27 cellular contexts compared by ENCODE assay signal in the genomic region with DNA sequence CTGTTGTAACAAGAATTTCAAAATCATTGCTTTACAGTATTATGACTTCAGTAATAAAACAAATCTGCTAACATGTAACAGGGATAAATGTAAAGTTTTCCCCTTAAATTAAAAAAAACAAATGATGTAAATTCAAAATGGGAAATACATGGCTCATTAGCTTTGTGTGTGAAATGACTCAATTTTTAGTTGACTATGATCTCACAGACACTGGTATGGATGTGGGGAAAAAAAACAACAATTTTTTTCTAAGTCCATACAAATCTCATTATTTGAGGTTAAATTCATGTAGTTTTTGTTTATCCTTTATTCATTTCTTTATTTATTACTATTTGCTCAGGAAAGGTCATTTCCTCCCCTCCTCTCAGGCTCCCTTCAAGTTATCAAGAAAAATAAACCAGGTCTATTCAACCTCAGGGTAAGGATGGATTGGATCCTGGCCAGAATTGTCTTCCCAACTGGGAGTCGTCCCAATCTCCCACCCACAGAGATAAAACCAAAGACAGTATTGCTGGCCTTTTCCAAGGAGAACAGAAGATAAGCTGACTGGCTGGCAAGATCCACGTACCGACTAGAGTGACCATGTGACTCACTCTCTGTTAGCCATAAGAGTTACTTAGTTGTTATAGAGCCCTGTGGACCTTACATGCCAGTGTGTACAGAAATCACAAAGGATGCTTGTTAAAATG.
DNase-seq lines count a peak whose midpoint lies in the region; FAIRE-seq and TF ChIP-seq lines count a peak whose summit lies in the region.
"Had no signal": no experiment of that assay in that cellular context is flagged by ENCODE, and none has a peak within 500 bp of the region (broad histone marks: within the 10 kb centered on the region; RNA-seq: fewer than 3 reads in every experiment).

No MANE protein-coding gene starts in this region.

- TF ChIP-seq POLR2A in GM12891 (IDR thresholded peaks at IDR 0.05; ENCODE audit: low read depth, low read length), result no peak

- no peaks in the 10 kb centered on the region for H4K20me1 ChIP-seq in OCI-LY3 (ENCODE audit: insufficient read depth, low read length)

- no peak overlapping the region for H2AFZ ChIP-seq in OCI-LY3 (ENCODE audit: low read depth, low read length)

- H3K79me2 ChIP-seq in OCI-LY3 (ENCODE audit: low read length), result no peaks in the 10 kb centered on the region

- H3K36me3 ChIP-seq in OCI-LY3 (replicated peaks; ENCODE audit: low read depth, low read length), result no peaks in the 10 kb centered on the region
- H3K36me3 ChIP-seq in brain microvascular endothelial cell (replicated peaks), result no peaks in the 10 kb centered on the region
- H3K36me3 ChIP-seq: heart right ventricle, neutrophil, thoracic aorta had no signal

- no peaks in the 10 kb centered on the region; the same call in 1 of the 2 replicates for H3K9me3 ChIP-seq in OCI-LY3 (ENCODE audit: insufficient read depth, low read length)
- H3K9me3 ChIP-seq: heart right ventricle, neutrophil, thoracic aorta had no signal

- DNase-seq in GM12891 (ENCODE audit: insufficient read length, low spot score) (no peak), brain microvascular endothelial cell (peak; percentile 45), renal cortical epithelial cell (ENCODE audit: low read depth) (peak; percentile 54), HPDE6-E6E7 (ENCODE audit: extremely low spot score) (no peak), CD1c-positive myeloid dendritic cell (ENCODE audit: extremely low spot score) (no peak), LoVo (ENCODE audit: low spot score) (no peak)
- no peak for DNase-seq in activated T-cell treated with anti-CD3 and anti-CD28 coated beads, Interleukin-2, amount 50 U/mL, for 1 hour
- DNase-seq: activated CD4-positive, alpha-beta memory T cell treated with anti-CD3 and anti-CD28 coated beads for 36 hours; activated CD8-positive, alpha-beta memory T cell treated with anti-CD3 and anti-CD28 coated beads, Interleukin-2, amount 50 U/mL, for 4 hours; activated naive CD4-positive, alpha-beta T cell treated with anti-CD3 and anti-CD28 coated beads, Interleukin-2, amount 10 ng/mL, durations not matched to agents 7 days and 5 days; amygdala; CD4-positive, alpha-beta memory T cell; cortex of kidney; effector memory CD8-positive, alpha-beta T cell; foreskin keratinocyte; heart right ventricle; left colon; mesendoderm; NCI-H2081 treated with DMSO at 0.1 percent for 48 hours; NCI-H774; stimulated activated naive CD4-positive, alpha-beta T cell treated with Interleukin-2 at 50 U/mL for 16 hours had no signal

- no peak overlapping the region for H3K27ac ChIP-seq in OCI-LY3 (ENCODE audit: low read length)
- no peak overlapping the region for H3K27ac ChIP-seq in brain microvascular endothelial cell
- H3K27ac ChIP-seq: foreskin keratinocyte, heart right ventricle, neutrophil, SK-N-MC, thoracic aorta had no signal

- peak overlapping the region; percentile 41 for H3K4me2 ChIP-seq in OCI-LY3 (ENCODE audit: low read length)

- peaks cover 57% of the 10 kb centered on the region for H3K4me1 ChIP-seq in OCI-LY3 (ENCODE audit: low read length)

- no peak overlapping the region for H3K9ac ChIP-seq in OCI-LY3 (ENCODE audit: low read length)

- FAIRE-seq in GM12891 (lab: Jason Lieb, UNC), result peak; percentile 58
- FAIRE-seq: H54, TTC549 had no signal

- H3K27me3 ChIP-seq in OCI-LY3 (ENCODE audit: low read depth, low read length) (no peaks in the 10 kb centered on the region), brain microvascular endothelial cell (replicated peaks) (no peaks in the 10 kb centered on the region)
- H3K27me3 ChIP-seq: foreskin keratinocyte, neutrophil had no signal

- no peak for TF ChIP-seq CTCF in OCI-LY3 (IDR thresholded peaks at IDR 0.05; ENCODE audit: low read depth, low read length)
- TF ChIP-seq CTCF in brain microvascular endothelial cell (IDR thresholded peaks at IDR 0.05; ENCODE audit: low read depth, low read length, missing control alignments), result no peak

- in situ Hi-C loops in brain microvascular endothelial cell (cut with HindIII; ENCODE audit: low pct_ligation_motif_present, low sequenced_read_pairs), result no loop called here

- H3K4me3 ChIP-seq in OCI-LY3 (ENCODE audit: low read length) (no peak overlapping the region), brain microvascular endothelial cell (ENCODE audit: low read depth, low read length) (no peak overlapping the region)
- H3K4me3 ChIP-seq: heart right ventricle, SK-N-MC, thoracic aorta had no signal

TF ChIP-seq in GM12891, 5 proteins besides CTCF, POLR2A, EP300 and RAD21:
- TF ChIP-seq SPI1 (IDR thresholded peaks at IDR 0.05; ENCODE audit: low read depth, low read length), result no peak
- TF ChIP-seq POLR2AphosphoS5 (IDR thresholded peaks at IDR 0.05; ENCODE audit: low read depth, low read length), result no peak
- TF ChIP-seq PAX5 (IDR thresholded peaks at IDR 0.05; ENCODE audit: insufficient read depth, low read length, severe bottlenecking), result no peak
- no peak for TF ChIP-seq POU2F2 (IDR thresholded peaks at IDR 0.05; ENCODE audit: low read depth, low read length)
- no peak for TF ChIP-seq TAF1 (IDR thresholded peaks at IDR 0.05; ENCODE audit: low read depth, low read length)

Comparison
In these comparisons a context has a peak if more than half of its experiments do, and no peak if none do; other contexts are left out.
1. DNase-seq: peak in brain microvascular endothelial cell (single experiment) and renal cortical epithelial cell (single experiment); none in GM12891 (single experiment), HPDE6-E6E7 (single experiment), CD1c-positive myeloid dendritic cell (single experiment), activated T-cell treated with anti-CD3 and anti-CD28 coated beads, Interleukin-2, amount 50 U/mL, for 1 hour (single experiment) and LoVo (single experiment).